1 cellular context compared by ENCODE assay signal in the genomic region with DNA sequence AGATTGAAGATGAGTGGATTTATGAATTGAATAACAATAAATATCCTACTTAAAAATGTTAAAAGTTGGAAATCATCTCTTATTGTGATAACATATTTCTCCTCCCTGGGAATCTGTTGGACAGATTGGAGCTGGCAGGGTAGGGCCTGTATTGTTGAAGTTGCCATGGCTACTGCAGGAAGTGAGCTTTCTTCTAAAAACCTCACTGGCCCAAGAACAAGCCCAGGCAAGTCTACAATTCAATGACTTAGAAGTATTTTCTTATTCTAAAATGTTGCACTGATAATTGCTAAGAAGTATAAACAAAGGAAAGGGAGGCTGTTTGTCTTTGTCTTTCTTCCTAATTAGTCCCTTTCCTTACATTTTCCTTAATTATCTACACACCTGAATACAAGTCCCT.
A peak's percentile ranks its signal among the peaks of the same experiment; 100 is the strongest.
TF ChIP-seq lines count a peak whose summit lies in the region.

No MANE protein-coding gene starts in this region.

TF ChIP-seq in GM12878, 131 proteins besides CTCF, POLR2A, EP300 and RAD21 (continued from another document):
- TF ChIP-seq, protein P1, sequence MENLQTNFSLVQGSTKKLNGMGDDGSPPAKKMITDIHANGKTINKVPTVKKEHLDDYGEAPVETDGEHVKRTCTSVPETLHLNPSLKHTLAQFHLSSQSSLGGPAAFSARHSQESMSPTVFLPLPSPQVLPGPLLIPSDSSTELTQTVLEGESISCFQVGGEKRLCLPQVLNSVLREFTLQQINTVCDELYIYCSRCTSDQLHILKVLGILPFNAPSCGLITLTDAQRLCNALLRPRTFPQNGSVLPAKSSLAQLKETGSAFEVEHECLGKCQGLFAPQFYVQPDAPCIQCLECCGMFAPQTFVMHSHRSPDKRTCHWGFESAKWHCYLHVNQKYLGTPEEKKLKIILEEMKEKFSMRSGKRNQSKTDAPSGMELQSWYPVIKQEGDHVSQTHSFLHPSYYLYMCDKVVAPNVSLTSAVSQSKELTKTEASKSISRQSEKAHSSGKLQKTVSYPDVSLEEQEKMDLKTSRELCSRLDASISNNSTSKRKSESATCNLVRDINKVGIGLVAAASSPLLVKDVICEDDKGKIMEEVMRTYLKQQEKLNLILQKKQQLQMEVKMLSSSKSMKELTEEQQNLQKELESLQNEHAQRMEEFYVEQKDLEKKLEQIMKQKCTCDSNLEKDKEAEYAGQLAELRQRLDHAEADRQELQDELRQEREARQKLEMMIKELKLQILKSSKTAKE (IDR thresholded peaks at IDR 0.05; ENCODE audit: low read depth, poor library complexity, severe bottlenecking): peak; percentile 65
- TF ChIP-seq, protein P2, sequence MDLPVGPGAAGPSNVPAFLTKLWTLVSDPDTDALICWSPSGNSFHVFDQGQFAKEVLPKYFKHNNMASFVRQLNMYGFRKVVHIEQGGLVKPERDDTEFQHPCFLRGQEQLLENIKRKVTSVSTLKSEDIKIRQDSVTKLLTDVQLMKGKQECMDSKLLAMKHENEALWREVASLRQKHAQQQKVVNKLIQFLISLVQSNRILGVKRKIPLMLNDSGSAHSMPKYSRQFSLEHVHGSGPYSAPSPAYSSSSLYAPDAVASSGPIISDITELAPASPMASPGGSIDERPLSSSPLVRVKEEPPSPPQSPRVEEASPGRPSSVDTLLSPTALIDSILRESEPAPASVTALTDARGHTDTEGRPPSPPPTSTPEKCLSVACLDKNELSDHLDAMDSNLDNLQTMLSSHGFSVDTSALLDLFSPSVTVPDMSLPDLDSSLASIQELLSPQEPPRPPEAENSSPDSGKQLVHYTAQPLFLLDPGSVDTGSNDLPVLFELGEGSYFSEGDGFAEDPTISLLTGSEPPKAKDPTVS (IDR thresholded peaks at IDR 0.05; ENCODE audit: low read depth, low read length): no peak
- no peak for TF ChIP-seq MYB (IDR thresholded peaks at IDR 0.05; ENCODE audit: borderline replicate concordance, low read depth, low read length)
- peak; percentile 45; the same call in 1 of the 2 replicates for TF ChIP-seq RUNX3 (IDR thresholded peaks at IDR 0.05; ENCODE audit: low read length)
- TF ChIP-seq, protein P3, sequence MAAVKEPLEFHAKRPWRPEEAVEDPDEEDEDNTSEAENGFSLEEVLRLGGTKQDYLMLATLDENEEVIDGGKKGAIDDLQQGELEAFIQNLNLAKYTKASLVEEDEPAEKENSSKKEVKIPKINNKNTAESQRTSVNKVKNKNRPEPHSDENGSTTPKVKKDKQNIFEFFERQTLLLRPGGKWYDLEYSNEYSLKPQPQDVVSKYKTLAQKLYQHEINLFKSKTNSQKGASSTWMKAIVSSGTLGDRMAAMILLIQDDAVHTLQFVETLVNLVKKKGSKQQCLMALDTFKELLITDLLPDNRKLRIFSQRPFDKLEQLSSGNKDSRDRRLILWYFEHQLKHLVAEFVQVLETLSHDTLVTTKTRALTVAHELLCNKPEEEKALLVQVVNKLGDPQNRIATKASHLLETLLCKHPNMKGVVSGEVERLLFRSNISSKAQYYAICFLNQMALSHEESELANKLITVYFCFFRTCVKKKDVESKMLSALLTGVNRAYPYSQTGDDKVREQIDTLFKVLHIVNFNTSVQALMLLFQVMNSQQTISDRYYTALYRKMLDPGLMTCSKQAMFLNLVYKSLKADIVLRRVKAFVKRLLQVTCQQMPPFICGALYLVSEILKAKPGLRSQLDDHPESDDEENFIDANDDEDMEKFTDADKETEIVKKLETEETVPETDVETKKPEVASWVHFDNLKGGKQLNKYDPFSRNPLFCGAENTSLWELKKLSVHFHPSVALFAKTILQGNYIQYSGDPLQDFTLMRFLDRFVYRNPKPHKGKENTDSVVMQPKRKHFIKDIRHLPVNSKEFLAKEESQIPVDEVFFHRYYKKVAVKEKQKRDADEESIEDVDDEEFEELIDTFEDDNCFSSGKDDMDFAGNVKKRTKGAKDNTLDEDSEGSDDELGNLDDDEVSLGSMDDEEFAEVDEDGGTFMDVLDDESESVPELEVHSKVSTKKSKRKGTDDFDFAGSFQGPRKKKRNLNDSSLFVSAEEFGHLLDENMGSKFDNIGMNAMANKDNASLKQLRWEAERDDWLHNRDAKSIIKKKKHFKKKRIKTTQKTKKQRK (IDR thresholded peaks at IDR 0.05; ENCODE audit: low read depth, low read length): no peak
- TF ChIP-seq, protein P4, sequence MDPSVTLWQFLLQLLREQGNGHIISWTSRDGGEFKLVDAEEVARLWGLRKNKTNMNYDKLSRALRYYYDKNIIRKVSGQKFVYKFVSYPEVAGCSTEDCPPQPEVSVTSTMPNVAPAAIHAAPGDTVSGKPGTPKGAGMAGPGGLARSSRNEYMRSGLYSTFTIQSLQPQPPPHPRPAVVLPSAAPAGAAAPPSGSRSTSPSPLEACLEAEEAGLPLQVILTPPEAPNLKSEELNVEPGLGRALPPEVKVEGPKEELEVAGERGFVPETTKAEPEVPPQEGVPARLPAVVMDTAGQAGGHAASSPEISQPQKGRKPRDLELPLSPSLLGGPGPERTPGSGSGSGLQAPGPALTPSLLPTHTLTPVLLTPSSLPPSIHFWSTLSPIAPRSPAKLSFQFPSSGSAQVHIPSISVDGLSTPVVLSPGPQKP (IDR thresholded peaks at IDR 0.05; ENCODE audit: low read depth, low read length): no peak
- TF ChIP-seq CHD1 (IDR thresholded peaks at IDR 0.05; ENCODE audit: low read depth, low read length): peak; percentile 71; the same call in 1 of the 2 replicates
- 0 out of 2 replicates have a peak, but pooled peaks have one; percentile 50 for TF ChIP-seq ASH2L (IDR thresholded peaks at IDR 0.05; ENCODE audit: borderline replicate concordance, low read depth)
- TF ChIP-seq SPI1 (IDR thresholded peaks at IDR 0.05; ENCODE audit: borderline replicate concordance, insufficient read depth, low read depth, low read length): peak; percentile 14; the same call in 1 of the 2 replicates
- TF ChIP-seq SP1 (IDR thresholded peaks at IDR 0.05; ENCODE audit: low read depth, low read length): peak; percentile 18
